ENCODE assay signal across 17 cellular contexts in the genomic region with DNA sequence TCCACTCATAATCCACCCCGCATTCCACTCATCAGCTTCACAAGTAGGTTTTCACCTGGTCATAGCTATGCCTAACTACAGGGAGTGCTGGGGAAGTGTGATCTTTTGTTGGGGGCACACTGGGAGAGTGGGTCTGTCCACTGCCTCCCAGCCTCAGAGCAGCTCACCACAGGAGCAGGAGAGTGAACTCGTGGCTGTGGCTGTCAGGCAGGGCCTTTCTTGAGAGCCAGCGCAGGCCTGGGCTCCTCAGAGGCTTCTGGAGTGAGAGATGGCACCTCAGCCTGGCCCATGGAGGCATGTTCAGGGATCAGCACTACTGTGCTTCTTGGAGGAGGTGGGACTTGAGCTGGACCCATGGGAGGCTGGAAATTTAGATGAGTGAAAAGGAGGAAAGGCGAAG. TPM values are rescaled to one million over a fixed set of nuclear protein-coding genes. Genes with fewer than 3 reads are reported as not detected.
A peak's percentile ranks its signal among the peaks of the same experiment; 100 is the strongest.
DNase-seq lines count a peak whose midpoint lies in the region; ATAC-seq and TF ChIP-seq lines count a peak whose summit lies in the region.
"Had no signal": no experiment of that assay in that cellular context is flagged by ENCODE, and none has a peak within 500 bp of the region (broad histone marks: within the 10 kb centered on the region; RNA-seq: fewer than 3 reads in every experiment).

No MANE protein-coding gene starts in this region.

- H3K27ac ChIP-seq in CD4-positive, alpha-beta memory T cell (ENCODE audit: low read depth, low read length), result no peak overlapping the region

- POLR2A ChIA-PET in CD4-positive, alpha-beta memory T cell (lab: Charles Lee; ENCODE audit: partially characterized antibody), result no interaction called here
- POLR2A ChIA-PET in activated CD4-positive, alpha-beta memory T cell treated with anti-CD3 and anti-CD28 coated beads, Interleukin-2, amount 10 ng/mL, durations not matched to agents 7 days and 5 days (lab: Charles Lee), result interaction anchor here (0.9 kb wide), 1 partner anchor 169 kb away, joined by 3 read pairs; no protein-coding TSS in a partner anchor

- H3K9me3 Mint-ChIP-seq in activated CD8-positive, alpha-beta memory T cell treated with anti-CD3 and anti-CD28 coated beads, Interleukin-2, amount 10 ng/mL, durations not matched to agents 7 days and 5 days (ENCODE audit: low read depth), result no peaks in the 10 kb centered on the region
- H3K9me3 Mint-ChIP-seq in CD4-positive, alpha-beta memory T cell, result peaks cover 0 to 4% (median 0%) of the 10 kb centered on the region in 8 donors
- H3K9me3 Mint-ChIP-seq in activated CD4-positive, alpha-beta memory T cell treated with anti-CD3 and anti-CD28 coated beads, Interleukin-2, amount 10 ng/mL, durations not matched to agents 7 days and 5 days, result no peaks in the 10 kb centered on the region
- no peaks in the 10 kb centered on the region for H3K9me3 Mint-ChIP-seq in neural crest cell
- H3K9me3 Mint-ChIP-seq: CD14-positive monocyte had no signal

- TF ChIP-seq CTCF in neural crest cell (conservative IDR thresholded peaks at IDR 0.05), result no peak

- H3K27me3 ChIP-seq in CD4-positive, alpha-beta memory T cell (ENCODE audit: insufficient read depth, low read length), result no peaks in the 10 kb centered on the region

- peaks cover 18% of the 10 kb centered on the region for H3K4me1 Mint-ChIP-seq in activated CD8-positive, alpha-beta memory T cell treated with anti-CD3 and anti-CD28 coated beads, Interleukin-2, amount 10 ng/mL, durations not matched to agents 7 days and 5 days
- H3K4me1 Mint-ChIP-seq in CD4-positive, alpha-beta memory T cell, result peaks cover 0 to 6% (median 2%) of the 10 kb centered on the region in 4 donors
- H3K4me1 Mint-ChIP-seq in activated CD4-positive, alpha-beta memory T cell treated with anti-CD3 and anti-CD28 coated beads, Interleukin-2, amount 10 ng/mL, durations not matched to agents 7 days and 5 days, result peaks cover 21% of the 10 kb centered on the region
- peaks cover 4% of the 10 kb centered on the region for H3K4me1 Mint-ChIP-seq in neural crest cell
- H3K4me1 Mint-ChIP-seq: CD14-positive monocyte had no signal

- CTCF ChIA-PET in activated CD8-positive, alpha-beta memory T cell treated with anti-CD3 and anti-CD28 coated beads, Interleukin-2, amount 10 ng/mL, durations not matched to agents 7 days and 5 days (lab: Charles Lee), result interaction anchor here (0.7 to 3.6 kb wide), 2 partner anchors 14 to 134 kb away, joined by 3 to 18 read pairs; a partner anchor contains a TSS
- CTCF ChIA-PET in CD4-positive, alpha-beta memory T cell (lab: Charles Lee; ENCODE audit: partially characterized antibody), result no interaction called here
- CTCF ChIA-PET in activated CD4-positive, alpha-beta memory T cell treated with anti-CD3 and anti-CD28 coated beads, Interleukin-2, amount 10 ng/mL, durations not matched to agents 7 days and 5 days (lab: Charles Lee), result interaction anchor here (0.6 to 1.1 kb wide), 2 partner anchors 266 to 277 kb away, joined by 4 to 5 read pairs; no protein-coding TSS in a partner anchor

- intact Hi-C loops in CD4-positive, alpha-beta memory T cell (cut with micrococcal nuclease), result no loop called here

- no peak overlapping the region for H3K4me3 Mint-ChIP-seq in activated CD8-positive, alpha-beta memory T cell treated with anti-CD3 and anti-CD28 coated beads, Interleukin-2, amount 10 ng/mL, durations not matched to agents 7 days and 5 days
- H3K4me3 Mint-ChIP-seq in CD4-positive, alpha-beta memory T cell, result no peak overlapping the region
- H3K4me3 Mint-ChIP-seq in activated CD4-positive, alpha-beta memory T cell treated with anti-CD3 and anti-CD28 coated beads, Interleukin-2, amount 10 ng/mL, durations not matched to agents 7 days and 5 days, result no peak overlapping the region
- H3K4me3 Mint-ChIP-seq in neural crest cell, result peak overlapping the region; percentile 26
- H3K4me3 Mint-ChIP-seq: CD14-positive monocyte had no signal

- peaks cover 31% of the 10 kb centered on the region for H3K36me3 Mint-ChIP-seq in activated CD8-positive, alpha-beta memory T cell treated with anti-CD3 and anti-CD28 coated beads, Interleukin-2, amount 10 ng/mL, durations not matched to agents 7 days and 5 days
- H3K36me3 Mint-ChIP-seq in CD4-positive, alpha-beta memory T cell, result peaks cover 32 to 61% of the 10 kb centered on the region in 2 donors
- H3K36me3 Mint-ChIP-seq in activated CD4-positive, alpha-beta memory T cell treated with anti-CD3 and anti-CD28 coated beads, Interleukin-2, amount 10 ng/mL, durations not matched to agents 7 days and 5 days (ENCODE audit: low read depth), result peaks cover 45% of the 10 kb centered on the region
- peaks cover 21% of the 10 kb centered on the region for H3K36me3 Mint-ChIP-seq in neural crest cell (ENCODE audit: low read depth)

- ATAC-seq in activated CD8-positive, alpha-beta memory T cell treated with anti-CD3 and anti-CD28 coated beads, Interleukin-2, amount 10 ng/mL, durations not matched to agents 7 days and 5 days, result no peak
- ATAC-seq in GM18520 (IDR thresholded peaks at IDR 0.05; ENCODE audit: unreplicated experiment), result no peak
- ATAC-seq: HCT116, Panc1 had no signal

- H3K27ac Mint-ChIP-seq in activated CD8-positive, alpha-beta memory T cell treated with anti-CD3 and anti-CD28 coated beads, Interleukin-2, amount 10 ng/mL, durations not matched to agents 7 days and 5 days, result peak overlapping the region; percentile 27
- H3K27ac Mint-ChIP-seq in CD4-positive, alpha-beta memory T cell, result peak overlapping the region in 4 of 7 donors; percentile 11 to 59 (median 49)
- peak overlapping the region; percentile 36 for H3K27ac Mint-ChIP-seq in activated CD4-positive, alpha-beta memory T cell treated with anti-CD3 and anti-CD28 coated beads, Interleukin-2, amount 10 ng/mL, durations not matched to agents 7 days and 5 days
- no peak overlapping the region for H3K27ac Mint-ChIP-seq in neural crest cell (ENCODE audit: unreplicated experiment)

- no peak for DNase-seq in activated CD8-positive, alpha-beta memory T cell treated with anti-CD3 and anti-CD28 coated beads, Interleukin-2, amount 10 ng/mL, durations not matched to agents 7 days and 5 days
- DNase-seq in activated CD8-positive, alpha-beta memory T cell treated with anti-CD3 and anti-CD28 coated beads, Interleukin-2, amount 50 U/mL, for 48 hours, result no peak
- no peak for DNase-seq in CD4-positive, alpha-beta memory T cell
- DNase-seq in activated CD4-positive, alpha-beta memory T cell treated with anti-CD3 and anti-CD28 coated beads, Interleukin-2, amount 10 ng/mL, durations not matched to agents 7 days and 5 days, result no peak
- DNase-seq in neural crest cell (ENCODE audit: low read depth, low spot score) (no peak), NCI-H1048 (lab: John Stamatoyannopoulos, UW) (no peak)
- DNase-seq: Calu3, IMR-90, NCI-H1417, NCI-H2029 treated with DMSO at 0.1 percent for 48 hours had no signal

- no peaks in the 10 kb centered on the region for H3K4me1 ChIP-seq in CD4-positive, alpha-beta memory T cell (ENCODE audit: insufficient read depth, low read length)

- H3K27me3 Mint-ChIP-seq in activated CD8-positive, alpha-beta memory T cell treated with anti-CD3 and anti-CD28 coated beads, Interleukin-2, amount 10 ng/mL, durations not matched to agents 7 days and 5 days, result no peaks in the 10 kb centered on the region
- no peaks in the 10 kb centered on the region for H3K27me3 Mint-ChIP-seq in CD4-positive, alpha-beta memory T cell
- H3K27me3 Mint-ChIP-seq in activated CD4-positive, alpha-beta memory T cell treated with anti-CD3 and anti-CD28 coated beads, Interleukin-2, amount 10 ng/mL, durations not matched to agents 7 days and 5 days, result no peaks in the 10 kb centered on the region
- H3K27me3 Mint-ChIP-seq in neural crest cell (ENCODE audit: low read depth), result no peaks in the 10 kb centered on the region

- no peaks in the 10 kb centered on the region for H3K9me3 ChIP-seq in CD4-positive, alpha-beta memory T cell (ENCODE audit: control insufficient read depth in 1 of 2, low read length in 2 of 2)

- H3K4me3 ChIP-seq in CD4-positive, alpha-beta memory T cell (ENCODE audit: low read length in 2 of 2), result no peak overlapping the region

- H3K36me3 ChIP-seq in CD4-positive, alpha-beta memory T cell (ENCODE audit: insufficient read depth, low read length), result peaks cover 40% of the 10 kb centered on the region

RNA-seq across cellular contexts. Expression of a gene that starts 4.0 kb away (rescaled TPM):
- total RNA-seq in activated CD8-positive, alpha-beta memory T cell treated with anti-CD3 and anti-CD28 coated beads, Interleukin-2, amount 10 ng/mL, durations not matched to agents 7 days and 5 days, result under 1 TPM; 0.55 to 0.63 TPM
- 1 to 10 TPM; 1.2 to 1.9 TPM for total RNA-seq in CD4-positive, alpha-beta memory T cell
- not detected for polyA plus RNA-seq in CD4-positive, alpha-beta memory T cell
- 1 to 10 TPM; 2.3 to 3.0 TPM for total RNA-seq in activated CD4-positive, alpha-beta memory T cell treated with anti-CD3 and anti-CD28 coated beads, Interleukin-2, amount 10 ng/mL, durations not matched to agents 7 days and 5 days
- 1.3 and 2.4 TPM in 2 replicates for total RNA-seq in neural crest cell
- total RNA-seq: HT-29, LHCN-M2 had no signal
- polyA plus RNA-seq: CD14-positive monocyte had no signal

RNA-seq across cellular contexts. Expression of a gene that starts 6.4 kb away (rescaled TPM):
- 10 to 100 TPM; 43.0 to 46.7 TPM for total RNA-seq in activated CD8-positive, alpha-beta memory T cell treated with anti-CD3 and anti-CD28 coated beads, Interleukin-2, amount 10 ng/mL, durations not matched to agents 7 days and 5 days
- 10 to 100 TPM; 31.6 to 32.2 TPM for total RNA-seq in CD4-positive, alpha-beta memory T cell
- polyA plus RNA-seq in CD4-positive, alpha-beta memory T cell, result 10 to 100 TPM; 64.0 to 66.4 TPM
- 10 to 100 TPM; 33.7 to 35.3 TPM for total RNA-seq in activated CD4-positive, alpha-beta memory T cell treated with anti-CD3 and anti-CD28 coated beads, Interleukin-2, amount 10 ng/mL, durations not matched to agents 7 days and 5 days
- 77.9 and 80.7 TPM in 2 replicates for total RNA-seq in neural crest cell

RNA-seq across cellular contexts. Expression of a gene that starts 32.0 kb away (rescaled TPM):
- not detected for total RNA-seq in activated CD8-positive, alpha-beta memory T cell treated with anti-CD3 and anti-CD28 coated beads, Interleukin-2, amount 10 ng/mL, durations not matched to agents 7 days and 5 days
- 1 to 10 TPM in 1 of 2 experiments, not detected in 1; 1.5 TPM for total RNA-seq in CD4-positive, alpha-beta memory T cell
- under 1 TPM in 1 of 2 donors, not detected in 1; 1.00 TPM for polyA plus RNA-seq in CD4-positive, alpha-beta memory T cell
- total RNA-seq in activated CD4-positive, alpha-beta memory T cell treated with anti-CD3 and anti-CD28 coated beads, Interleukin-2, amount 10 ng/mL, durations not matched to agents 7 days and 5 days, result not detected
- not detected in 2 replicates for total RNA-seq in neural crest cell
- total RNA-seq: A673, Calu3, HT-29, IMR-90, LHCN-M2 had no signal
- polyA plus RNA-seq: CD14-positive monocyte, IMR-90 had no signal

RNA-seq across cellular contexts. Expression of a gene that starts 45.1 kb away (rescaled TPM):
- total RNA-seq in activated CD8-positive, alpha-beta memory T cell treated with anti-CD3 and anti-CD28 coated beads, Interleukin-2, amount 10 ng/mL, durations not matched to agents 7 days and 5 days, result not detected
- not detected for total RNA-seq in CD4-positive, alpha-beta memory T cell
- not detected for polyA plus RNA-seq in CD4-positive, alpha-beta memory T cell
- total RNA-seq in activated CD4-positive, alpha-beta memory T cell treated with anti-CD3 and anti-CD28 coated beads, Interleukin-2, amount 10 ng/mL, durations not matched to agents 7 days and 5 days, result not detected
- total RNA-seq in neural crest cell, result not detected in 2 replicates
- total RNA-seq: A673, Calu3, HT-29, IMR-90, LHCN-M2 had no signal
- polyA plus RNA-seq: CD14-positive monocyte, IMR-90 had no signal
